In genomic region chr14:92677955-92678354, GRCh38 we compare ENCODE assay signal across 1 cellular context.
TF ChIP-seq lines count a peak whose summit lies in the region.

No MANE protein-coding gene starts in this region.

TF ChIP-seq in GM12878, 131 proteins besides CTCF, POLR2A, EP300 and RAD21 (continued from another document):
- TF ChIP-seq FOS (IDR thresholded peaks at IDR 0.05; ENCODE audit: borderline replicate concordance, extremely low read depth, insufficient read length) = no peak
- TF ChIP-seq CREM (IDR thresholded peaks at IDR 0.05; ENCODE audit: low read depth) = no peak
- TF ChIP-seq, protein P1, sequence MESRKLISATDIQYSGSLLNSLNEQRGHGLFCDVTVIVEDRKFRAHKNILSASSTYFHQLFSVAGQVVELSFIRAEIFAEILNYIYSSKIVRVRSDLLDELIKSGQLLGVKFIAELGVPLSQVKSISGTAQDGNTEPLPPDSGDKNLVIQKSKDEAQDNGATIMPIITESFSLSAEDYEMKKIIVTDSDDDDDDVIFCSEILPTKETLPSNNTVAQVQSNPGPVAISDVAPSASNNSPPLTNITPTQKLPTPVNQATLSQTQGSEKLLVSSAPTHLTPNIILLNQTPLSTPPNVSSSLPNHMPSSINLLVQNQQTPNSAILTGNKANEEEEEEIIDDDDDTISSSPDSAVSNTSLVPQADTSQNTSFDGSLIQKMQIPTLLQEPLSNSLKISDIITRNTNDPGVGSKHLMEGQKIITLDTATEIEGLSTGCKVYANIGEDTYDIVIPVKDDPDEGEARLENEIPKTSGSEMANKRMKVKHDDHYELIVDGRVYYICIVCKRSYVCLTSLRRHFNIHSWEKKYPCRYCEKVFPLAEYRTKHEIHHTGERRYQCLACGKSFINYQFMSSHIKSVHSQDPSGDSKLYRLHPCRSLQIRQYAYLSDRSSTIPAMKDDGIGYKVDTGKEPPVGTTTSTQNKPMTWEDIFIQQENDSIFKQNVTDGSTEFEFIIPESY (IDR thresholded peaks at IDR 0.05) = no peak
